1 cellular context compared by ENCODE assay signal in the genomic region with DNA sequence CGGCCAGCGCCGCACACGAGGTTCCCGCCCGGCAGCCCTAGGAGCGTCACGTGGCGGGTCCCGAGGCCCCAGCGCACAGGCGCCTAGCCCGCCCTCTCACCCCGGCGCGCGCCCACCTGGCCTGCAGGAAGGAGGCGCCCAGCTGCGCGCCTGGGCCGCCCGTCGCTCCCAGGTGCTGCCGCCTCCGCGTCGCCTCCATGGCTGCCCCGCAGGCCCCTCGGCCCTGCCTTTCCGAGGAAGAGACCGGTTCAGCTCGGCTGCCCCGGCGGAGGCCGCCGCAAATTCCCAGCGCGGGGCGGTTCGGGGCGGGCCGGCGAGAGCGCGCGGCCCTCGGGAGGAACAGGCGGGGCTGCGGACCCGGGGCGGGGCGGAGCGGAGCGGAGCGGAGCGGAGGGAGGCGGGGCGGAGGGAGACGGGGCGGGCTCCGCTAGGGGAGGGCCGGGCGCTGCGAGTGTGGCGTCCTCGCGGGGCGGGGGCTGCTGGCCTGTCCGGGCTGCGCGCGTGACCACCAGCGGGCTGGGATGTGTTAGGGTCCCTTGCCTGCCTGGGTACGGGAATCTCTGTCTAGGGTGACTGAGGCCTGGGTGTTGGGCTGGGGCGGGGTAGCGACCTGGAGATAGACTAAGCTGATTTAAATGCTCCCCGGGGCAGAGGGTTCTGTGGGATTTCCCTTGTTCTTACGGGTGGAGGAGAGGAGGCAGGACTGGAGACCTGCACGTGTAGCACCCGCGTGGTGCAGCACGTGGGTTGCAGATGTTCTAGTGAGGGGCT.
A peak's percentile ranks its signal among the peaks of the same experiment; 100 is the strongest.
TF ChIP-seq lines count a peak whose summit lies in the region.

A gene (minus strand): TSS at position 343 of the 771 bp plus-strand sequence. CDS start 144 bp downstream, at position 199.

TF ChIP-seq in GM12878, 131 proteins besides CTCF, POLR2A, EP300 and RAD21 (continued from another document):
- TF ChIP-seq, protein P1, sequence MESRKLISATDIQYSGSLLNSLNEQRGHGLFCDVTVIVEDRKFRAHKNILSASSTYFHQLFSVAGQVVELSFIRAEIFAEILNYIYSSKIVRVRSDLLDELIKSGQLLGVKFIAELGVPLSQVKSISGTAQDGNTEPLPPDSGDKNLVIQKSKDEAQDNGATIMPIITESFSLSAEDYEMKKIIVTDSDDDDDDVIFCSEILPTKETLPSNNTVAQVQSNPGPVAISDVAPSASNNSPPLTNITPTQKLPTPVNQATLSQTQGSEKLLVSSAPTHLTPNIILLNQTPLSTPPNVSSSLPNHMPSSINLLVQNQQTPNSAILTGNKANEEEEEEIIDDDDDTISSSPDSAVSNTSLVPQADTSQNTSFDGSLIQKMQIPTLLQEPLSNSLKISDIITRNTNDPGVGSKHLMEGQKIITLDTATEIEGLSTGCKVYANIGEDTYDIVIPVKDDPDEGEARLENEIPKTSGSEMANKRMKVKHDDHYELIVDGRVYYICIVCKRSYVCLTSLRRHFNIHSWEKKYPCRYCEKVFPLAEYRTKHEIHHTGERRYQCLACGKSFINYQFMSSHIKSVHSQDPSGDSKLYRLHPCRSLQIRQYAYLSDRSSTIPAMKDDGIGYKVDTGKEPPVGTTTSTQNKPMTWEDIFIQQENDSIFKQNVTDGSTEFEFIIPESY (IDR thresholded peaks at IDR 0.05): no peak
- TF ChIP-seq CHD1 (IDR thresholded peaks at IDR 0.05; ENCODE audit: low read depth, low read length) (no peak), SREBF1 (IDR thresholded peaks at IDR 0.05; ENCODE audit: low read length) (no peak), CBX5 (IDR thresholded peaks at IDR 0.05; ENCODE audit: low read depth) (no peak), RUNX3 (IDR thresholded peaks at IDR 0.05; ENCODE audit: low read length) (peak; percentile 28; the same call in 1 of the 2 replicates), POU2F2 (IDR thresholded peaks at IDR 0.05; ENCODE audit: borderline replicate concordance, low read depth, low read length) (0 out of 3 replicates have a peak, but pooled peaks have one; percentile 29), ETV6 (conservative IDR thresholded peaks at IDR 0.05 in 1 of 2, IDR thresholded peaks at IDR 0.05 in 1 of 2; ENCODE audit: borderline replicate concordance in 1 of 2, low read depth in 1 of 2) (no peak), YBX1 (IDR thresholded peaks at IDR 0.05) (no peak), CBX3 (IDR thresholded peaks at IDR 0.05; ENCODE audit: borderline replicate concordance, low read depth) (no peak), RFX5 (IDR thresholded peaks at IDR 0.05; ENCODE audit: low read depth, low read length) (no peak), FOXM1 (IDR thresholded peaks at IDR 0.05; ENCODE audit: low read depth, low read length) (no peak), MTA2 (IDR thresholded peaks at IDR 0.05; ENCODE audit: low read depth) (no peak)
- TF ChIP-seq, protein P2, sequence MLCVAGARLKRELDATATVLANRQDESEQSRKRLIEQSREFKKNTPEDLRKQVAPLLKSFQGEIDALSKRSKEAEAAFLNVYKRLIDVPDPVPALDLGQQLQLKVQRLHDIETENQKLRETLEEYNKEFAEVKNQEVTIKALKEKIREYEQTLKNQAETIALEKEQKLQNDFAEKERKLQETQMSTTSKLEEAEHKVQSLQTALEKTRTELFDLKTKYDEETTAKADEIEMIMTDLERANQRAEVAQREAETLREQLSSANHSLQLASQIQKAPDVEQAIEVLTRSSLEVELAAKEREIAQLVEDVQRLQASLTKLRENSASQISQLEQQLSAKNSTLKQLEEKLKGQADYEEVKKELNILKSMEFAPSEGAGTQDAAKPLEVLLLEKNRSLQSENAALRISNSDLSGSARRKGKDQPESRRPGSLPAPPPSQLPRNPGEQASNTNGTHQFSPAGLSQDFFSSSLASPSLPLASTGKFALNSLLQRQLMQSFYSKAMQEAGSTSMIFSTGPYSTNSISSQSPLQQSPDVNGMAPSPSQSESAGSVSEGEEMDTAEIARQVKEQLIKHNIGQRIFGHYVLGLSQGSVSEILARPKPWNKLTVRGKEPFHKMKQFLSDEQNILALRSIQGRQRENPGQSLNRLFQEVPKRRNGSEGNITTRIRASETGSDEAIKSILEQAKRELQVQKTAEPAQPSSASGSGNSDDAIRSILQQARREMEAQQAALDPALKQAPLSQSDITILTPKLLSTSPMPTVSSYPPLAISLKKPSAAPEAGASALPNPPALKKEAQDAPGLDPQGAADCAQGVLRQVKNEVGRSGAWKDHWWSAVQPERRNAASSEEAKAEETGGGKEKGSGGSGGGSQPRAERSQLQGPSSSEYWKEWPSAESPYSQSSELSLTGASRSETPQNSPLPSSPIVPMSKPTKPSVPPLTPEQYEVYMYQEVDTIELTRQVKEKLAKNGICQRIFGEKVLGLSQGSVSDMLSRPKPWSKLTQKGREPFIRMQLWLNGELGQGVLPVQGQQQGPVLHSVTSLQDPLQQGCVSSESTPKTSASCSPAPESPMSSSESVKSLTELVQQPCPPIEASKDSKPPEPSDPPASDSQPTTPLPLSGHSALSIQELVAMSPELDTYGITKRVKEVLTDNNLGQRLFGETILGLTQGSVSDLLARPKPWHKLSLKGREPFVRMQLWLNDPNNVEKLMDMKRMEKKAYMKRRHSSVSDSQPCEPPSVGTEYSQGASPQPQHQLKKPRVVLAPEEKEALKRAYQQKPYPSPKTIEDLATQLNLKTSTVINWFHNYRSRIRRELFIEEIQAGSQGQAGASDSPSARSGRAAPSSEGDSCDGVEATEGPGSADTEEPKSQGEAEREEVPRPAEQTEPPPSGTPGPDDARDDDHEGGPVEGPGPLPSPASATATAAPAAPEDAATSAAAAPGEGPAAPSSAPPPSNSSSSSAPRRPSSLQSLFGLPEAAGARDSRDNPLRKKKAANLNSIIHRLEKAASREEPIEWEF (IDR thresholded peaks at IDR 0.05; ENCODE audit: insufficient replicate concordance, low read depth, low read length): no peak
- TF ChIP-seq, protein P3, sequence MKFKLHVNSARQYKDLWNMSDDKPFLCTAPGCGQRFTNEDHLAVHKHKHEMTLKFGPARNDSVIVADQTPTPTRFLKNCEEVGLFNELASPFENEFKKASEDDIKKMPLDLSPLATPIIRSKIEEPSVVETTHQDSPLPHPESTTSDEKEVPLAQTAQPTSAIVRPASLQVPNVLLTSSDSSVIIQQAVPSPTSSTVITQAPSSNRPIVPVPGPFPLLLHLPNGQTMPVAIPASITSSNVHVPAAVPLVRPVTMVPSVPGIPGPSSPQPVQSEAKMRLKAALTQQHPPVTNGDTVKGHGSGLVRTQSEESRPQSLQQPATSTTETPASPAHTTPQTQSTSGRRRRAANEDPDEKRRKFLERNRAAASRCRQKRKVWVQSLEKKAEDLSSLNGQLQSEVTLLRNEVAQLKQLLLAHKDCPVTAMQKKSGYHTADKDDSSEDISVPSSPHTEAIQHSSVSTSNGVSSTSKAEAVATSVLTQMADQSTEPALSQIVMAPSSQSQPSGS (IDR thresholded peaks at IDR 0.05; ENCODE audit: low read length): no peak
- TF ChIP-seq, protein P4, sequence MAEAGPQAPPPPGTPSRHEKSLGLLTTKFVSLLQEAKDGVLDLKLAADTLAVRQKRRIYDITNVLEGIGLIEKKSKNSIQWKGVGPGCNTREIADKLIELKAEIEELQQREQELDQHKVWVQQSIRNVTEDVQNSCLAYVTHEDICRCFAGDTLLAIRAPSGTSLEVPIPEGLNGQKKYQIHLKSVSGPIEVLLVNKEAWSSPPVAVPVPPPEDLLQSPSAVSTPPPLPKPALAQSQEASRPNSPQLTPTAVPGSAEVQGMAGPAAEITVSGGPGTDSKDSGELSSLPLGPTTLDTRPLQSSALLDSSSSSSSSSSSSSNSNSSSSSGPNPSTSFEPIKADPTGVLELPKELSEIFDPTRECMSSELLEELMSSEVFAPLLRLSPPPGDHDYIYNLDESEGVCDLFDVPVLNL (IDR thresholded peaks at IDR 0.05; ENCODE audit: low read depth, low read length): peak; percentile 42; the same call in 1 of the 2 replicates
